10 cellular contexts compared by ENCODE assay signal in genomic region chr20:17943343-17943742, GRCh38. TPM values are rescaled to one million over a fixed set of nuclear protein-coding genes. Genes with fewer than 3 reads are reported as not detected.
DNase-seq lines count a peak whose midpoint lies in the region; ATAC-seq, FAIRE-seq and TF ChIP-seq lines count a peak whose summit lies in the region.
"Had no signal": no experiment of that assay in that cellular context is flagged by ENCODE, and none has a peak within 500 bp of the region (broad histone marks: within the 10 kb centered on the region; RNA-seq: fewer than 3 reads in every experiment).

No MANE protein-coding gene starts in this region.

- no peak for TF ChIP-seq CTCF in GM10248 (IDR thresholded peaks at IDR 0.05; ENCODE audit: control extremely low read depth, extremely low read depth, low read depth, missing control alignments)

- peak; percentile 64 for ATAC-seq in GM19438 (IDR thresholded peaks at IDR 0.05; ENCODE audit: low read depth, unreplicated experiment)
- peak; percentile 62 for ATAC-seq in HG02884 (IDR thresholded peaks at IDR 0.05; ENCODE audit: unreplicated experiment)

- intact Hi-C loops in posterior vena cava (cut with DNase I): no loop called here

- POLR2A ChIA-PET in GM10248 (lab: Yijun Ruan, JAX): interaction anchor here (0.6 to 1.1 kb wide), 2 partner anchors 22 to 373 kb away, joined by 3 to 5 read pairs; no protein-coding TSS in a partner anchor

- FAIRE-seq in GM12891 (lab: Jason Lieb, UNC): peak; percentile 84

- CTCF ChIA-PET in GM10248 (lab: Yijun Ruan, JAX): interaction anchor here (1.3 to 2.7 kb wide), 3 partner anchors 12 to 44 kb away, joined by 3 to 8 read pairs (median 5); no protein-coding TSS in a partner anchor

- peak; percentile 50; the same call in 1 of the 2 replicates for TF ChIP-seq POLR2A in GM12891 (IDR thresholded peaks at IDR 0.05; ENCODE audit: low read depth, low read length)

- DNase-seq in GM12891 (ENCODE audit: insufficient read length, low spot score): no peak
- DNase-seq in NAMALWA (ENCODE audit: low spot score): peak; percentile 56
- no peak for DNase-seq in GM10248 (ENCODE audit: extremely low spot score)
- no peak for DNase-seq in iPS-NIHi7 (ENCODE audit: extremely low spot score)
- no peak for DNase-seq in activated gamma-delta T cell (lab: John Stamatoyannopoulos, UW)
- no peak for DNase-seq in posterior vena cava (ENCODE audit: low spot score)
- DNase-seq: midbrain, spleen had no signal

TF ChIP-seq in GM12891, 5 proteins besides CTCF, POLR2A, EP300 and RAD21:
- TF ChIP-seq POLR2AphosphoS5 (IDR thresholded peaks at IDR 0.05; ENCODE audit: low read depth, low read length): no peak
- peak; percentile 96 for TF ChIP-seq POU2F2 (IDR thresholded peaks at IDR 0.05; ENCODE audit: low read depth, low read length)

RNA-seq across cellular contexts. Expression of gene SNX5, which starts 25.3 kb away (rescaled TPM):
- 178 TPM for polyA plus RNA-seq in GM12891 (2012; ENCODE audit: low read depth, missing spikeins)
- total RNA-seq in posterior vena cava: 10 to 100 TPM; 44.4 to 44.7 TPM

RNA-seq across cellular contexts. Expression of gene MGME1, which starts 25.5 kb away (rescaled TPM):
- polyA plus RNA-seq in GM12891 (2012; ENCODE audit: low read depth, missing spikeins): 21.8 TPM
- total RNA-seq in posterior vena cava: 1 to 10 TPM; 7.5 to 9.0 TPM
